1 cellular context compared by ENCODE assay signal in the genomic region with DNA sequence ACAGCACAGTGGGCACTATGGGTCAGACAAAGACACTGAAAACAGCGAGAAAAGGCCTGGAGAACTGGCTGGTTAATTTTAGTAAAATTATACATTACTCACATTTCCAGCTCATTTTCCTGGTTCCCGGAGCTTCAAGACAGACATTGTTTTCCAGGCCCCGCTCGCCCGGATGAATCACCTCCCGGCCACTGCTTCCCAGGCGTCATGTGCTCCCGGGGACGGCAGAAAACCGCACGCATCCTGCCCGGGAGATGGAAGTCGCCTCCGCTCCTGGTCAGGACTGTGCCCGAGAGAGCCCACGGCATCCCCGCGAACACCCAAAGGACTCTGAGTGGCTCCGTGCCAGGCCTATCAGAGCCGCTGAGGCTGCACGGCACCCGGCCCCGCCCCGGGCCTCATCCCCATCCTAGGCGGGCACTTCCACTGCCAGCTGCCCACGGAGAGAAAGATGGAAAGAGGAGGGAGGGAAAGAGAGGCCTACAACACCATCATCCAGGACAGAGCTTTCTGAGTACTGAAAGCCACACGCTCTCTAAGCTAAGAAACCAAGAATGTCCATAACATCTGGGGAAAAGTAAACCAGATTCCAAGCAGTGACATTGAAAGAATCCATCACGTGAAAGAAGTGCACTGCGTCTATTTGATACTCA.
TF ChIP-seq lines count a peak whose summit lies in the region.

No MANE protein-coding gene starts in this region.

TF ChIP-seq in IMR-90, 13 proteins besides CTCF, POLR2A, EP300 and RAD21 (continued from another document):
- peak; percentile 35; the same call in 1 of the 2 replicates for TF ChIP-seq MXI1 (IDR thresholded peaks at IDR 0.05; ENCODE audit: borderline replicate concordance, low read depth, low read length)
